ENCODE assay signal across 13 cellular contexts in genomic region chr1:31583082-31583994, GRCh38. TPM values are rescaled to one million over a fixed set of nuclear protein-coding genes. Genes with fewer than 3 reads are reported as not detected.
DNase-seq lines count a peak whose midpoint lies in the region; ATAC-seq, FAIRE-seq and TF ChIP-seq lines count a peak whose summit lies in the region.
"Had no signal": no experiment of that assay in that cellular context is flagged by ENCODE, and none has a peak within 500 bp of the region (broad histone marks: within the 10 kb centered on the region; RNA-seq: fewer than 3 reads in every experiment).

No MANE protein-coding gene starts in this region.

- ATAC-seq in Right ventricle myocardium inferior (peak; percentile 12), left colon (no peak)
- ATAC-seq: naive thymus-derived CD4-positive, alpha-beta T cell had no signal

- FAIRE-seq in D721Med (lab: Jason Lieb, UNC): no peak
- FAIRE-seq: TTC549 had no signal

- no peaks in the 10 kb centered on the region for H3K36me3 ChIP-seq in testis (ENCODE audit: low read depth, missing control alignments)

- no peak overlapping the region for H3K4me3 ChIP-seq in testis

- H3K27me3 ChIP-seq in testis: no peaks in the 10 kb centered on the region

- intact Hi-C loops in Right ventricle myocardium inferior (cut with DNase I): loop anchor here (5.0 kb wide), 1 partner anchor 44 kb away; no protein-coding TSS in a partner anchor
- intact Hi-C loops in testis (cut with DNase I; ENCODE audit: low total_unique reads): no loop called here
- intact Hi-C loops in left colon (cut with DNase I, micrococcal nuclease): no loop called here

- H3K27ac ChIP-seq in VCaP (peak overlapping the region; percentile 86), testis (peak overlapping the region in 1 of 2 donors; percentile 70)

- WGBS in testis, 2 donors: 72 to 73% methylated on average over 13 to 16 of the region's 16 CpGs

- H3K9me3 ChIP-seq in testis: no peaks in the 10 kb centered on the region

- DNase-seq in Right ventricle myocardium inferior (ENCODE audit: missing footprints): no peak
- peak; percentile 51 for DNase-seq in myocyte (ENCODE audit: low read depth)
- DNase-seq in testis: peak; percentile 30
- no peak for DNase-seq in left colon
- no peak for DNase-seq in NCI-H1105 (lab: John Stamatoyannopoulos, UW)
- DNase-seq in NCI-H2107 (lab: John Stamatoyannopoulos, UW): no peak
- no peak for DNase-seq in D721Med (ENCODE audit: insufficient read length, low spot score)
- DNase-seq: CD4-positive, alpha-beta memory T cell; naive thymus-derived CD4-positive, alpha-beta T cell; stimulated activated CD4-positive, alpha-beta T cell treated with anti-CD3 and anti-CD28 coated beads, Interleukin-12 subunit alpha, Interleukin-12 subunit beta, amount 100 ng/mL, for 4 hours had no signal

- TF ChIP-seq CTCF in VCaP (conservative IDR thresholded peaks at IDR 0.05): no peak
- no peak for TF ChIP-seq CTCF in testis (IDR thresholded peaks at IDR 0.05)
- TF ChIP-seq CTCF in D721Med (IDR thresholded peaks at IDR 0.05; ENCODE audit: insufficient read depth, missing control alignments): no peak

- peaks cover 46% of the 10 kb centered on the region for H3K4me1 ChIP-seq in testis

- TF ChIP-seq POLR2A in testis (IDR thresholded peaks at IDR 0.05): no peak

RNA-seq across cellular contexts. Expression of gene TINAGL1, which starts 7.0 kb away (rescaled TPM):
- 273 TPM for total RNA-seq in Right ventricle myocardium inferior
- 0.11 TPM in 1 of 2 replicates, not detected in the other for total RNA-seq in myocyte
- polyA plus RNA-seq in myocyte (2012): 0.25 TPM
- total RNA-seq in testis: 10 to 100 TPM; 16.4 to 23.2 TPM
- 24.6 TPM for polyA plus RNA-seq in testis (ENCODE audit: insufficient read depth, low read depth, low replicate concordance)
- 100 to 1,000 TPM; 135 to 139 TPM for total RNA-seq in left colon
- total RNA-seq: CD4-positive, alpha-beta memory T cell; naive thymus-derived CD4-positive, alpha-beta T cell had no signal
- polyA plus RNA-seq: CD4-positive, alpha-beta memory T cell; naive thymus-derived CD4-positive, alpha-beta T cell had no signal

RNA-seq across cellular contexts. Expression of gene HCRTR1, which starts 34.2 kb away (rescaled TPM):
- total RNA-seq in Right ventricle myocardium inferior: 0.49 TPM
- not detected in 2 replicates for total RNA-seq in myocyte
- not detected for polyA plus RNA-seq in myocyte (2012)
- total RNA-seq in testis: under 1 TPM; 0.19 to 0.31 TPM
- not detected for polyA plus RNA-seq in testis (ENCODE audit: insufficient read depth, low read depth, low replicate concordance)
- under 1 TPM in 1 of 2 donors, not detected in 1; 0.14 TPM for total RNA-seq in left colon
- total RNA-seq: CD4-positive, alpha-beta memory T cell; naive thymus-derived CD4-positive, alpha-beta T cell; NCI-H460 had no signal
- polyA plus RNA-seq: CD4-positive, alpha-beta memory T cell; naive thymus-derived CD4-positive, alpha-beta T cell had no signal

Comparison
In these comparisons a context has a peak if more than half of its experiments do, and no peak if none do; other contexts are left out.
1. DNase-seq: peak in myocyte (single experiment) and testis (single experiment); none in Right ventricle myocardium inferior (single experiment), left colon (0 of 2), NCI-H1105 (single experiment), NCI-H2107 (single experiment) and D721Med (single experiment).
2. RNA of gene TINAGL1, which starts 7.0 kb away (total RNA-seq): 273 TPM in Right ventricle myocardium inferior (single experiment), 135 to 139 TPM in left colon and 16.4 to 23.2 TPM in testis; 0.11 TPM in myocyte; every median in the first group is over 10 times any median in the second.